Comparison of ENCODE assay signal across 8 cellular contexts in genomic region chr1:222634180-222635013, GRCh38. TPM values are rescaled to one million over a fixed set of nuclear protein-coding genes. Genes with fewer than 3 reads are reported as not detected.
A peak's percentile ranks its signal among the peaks of the same experiment; 100 is the strongest.
DNase-seq lines count a peak whose midpoint lies in the region; ATAC-seq and TF ChIP-seq lines count a peak whose summit lies in the region.

No MANE protein-coding gene starts in this region.

- peak overlapping the region in 3 of 6 donors; percentile 55 to 73 (median 58) for H3K27ac Mint-ChIP-seq in immature natural killer cell

- peak; percentile 75 for TF ChIP-seq CTCF in brain microvascular endothelial cell (IDR thresholded peaks at IDR 0.05; ENCODE audit: low read depth, low read length, missing control alignments)

- peaks cover 18 to 35% (median 22%) of the 10 kb centered on the region in 3 donors for H3K36me3 Mint-ChIP-seq in immature natural killer cell

- no peaks in the 10 kb centered on the region for H3K27me3 ChIP-seq in brain microvascular endothelial cell (replicated peaks)

- no peak overlapping the region for H3K4me3 ChIP-seq in brain microvascular endothelial cell (ENCODE audit: low read depth, low read length)

- DNase-seq in ACHN (peak; percentile 93), NCI-H2029 (lab: John Stamatoyannopoulos, UW) (peak; percentile 76), T-helper 2 cell (peak in 4 of 5 experiments; percentile 20 to 82 (median 48)), brain microvascular endothelial cell (peak; percentile 91), immature natural killer cell (peak; percentile 68 to 78 (median 70))
- DNase-seq in stimulated activated CD4-positive, alpha-beta T cell treated with anti-CD3 and anti-CD28 coated beads, Interleukin-2, amount 100 ng/mL, for 24 hours = peak; percentile 47 to 78

- H3K36me3 ChIP-seq in brain microvascular endothelial cell (replicated peaks) = peaks cover 12% of the 10 kb centered on the region

- ATAC-seq in GM18498 (IDR thresholded peaks at IDR 0.05; ENCODE audit: unreplicated experiment) (peak; percentile 89), HG02981 (IDR thresholded peaks at IDR 0.05; ENCODE audit: unreplicated experiment) (peak; percentile 84)

- in situ Hi-C loops in ACHN (cut with HindIII; ENCODE audit: low pct_ligation_motif_present, low pct_unique_long_range_greater_than_20kb, low sequenced_read_pairs) (no loop called here), brain microvascular endothelial cell (cut with HindIII; ENCODE audit: low pct_ligation_motif_present, low sequenced_read_pairs) (no loop called here)

- H3K27ac ChIP-seq in brain microvascular endothelial cell = no peak overlapping the region

- peaks cover 0 to 3% (median 0%) of the 10 kb centered on the region in 3 donors for H3K27me3 Mint-ChIP-seq in immature natural killer cell (ENCODE audit: low read depth in 3 of 3)

- no peaks in the 10 kb centered on the region for H3K9me3 Mint-ChIP-seq in immature natural killer cell

- peaks cover 0 to 5% of the 10 kb centered on the region in 2 donors for H3K4me1 Mint-ChIP-seq in immature natural killer cell

- no peak overlapping the region for H3K4me3 Mint-ChIP-seq in immature natural killer cell

RNA-seq across cellular contexts. Expression of gene MIA3, which starts 16.5 kb away (rescaled TPM):
- 10 to 100 TPM; 24.5 to 61.6 (median 50.8) TPM for polyA plus RNA-seq in immature natural killer cell

RNA-seq across cellular contexts. Expression of gene TAF1A, which starts 44.7 kb away (rescaled TPM):
- polyA plus RNA-seq in immature natural killer cell = 1 to 10 TPM in 2 of 3 donors, under 1 TPM in 1; 0.98 to 8.3 (median 3.4) TPM
